In the genomic region with DNA sequence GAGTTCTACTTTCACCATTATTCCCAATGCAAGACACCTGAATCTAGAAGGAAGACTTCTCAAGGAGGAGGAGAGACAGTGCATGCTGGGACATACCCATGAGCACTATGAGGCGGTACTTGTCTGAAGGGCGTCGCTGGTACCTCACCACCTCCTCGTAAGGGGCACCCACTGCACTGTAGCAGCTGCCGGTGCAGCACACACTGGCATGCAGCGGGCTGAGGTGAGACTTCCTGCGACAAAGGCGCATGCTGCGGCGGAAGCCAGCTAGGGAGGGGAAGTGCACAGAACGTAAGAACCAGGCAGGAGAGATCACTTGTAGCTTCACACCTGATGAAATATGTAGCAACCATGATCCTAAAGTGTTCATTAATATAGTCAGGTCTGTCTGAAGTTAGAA, we compare ENCODE assay signal across 20 cellular contexts. TPM values are rescaled to one million over a fixed set of nuclear protein-coding genes. Genes with fewer than 3 reads are reported as not detected.
"Had no signal": no experiment of that assay in that cellular context is flagged by ENCODE, and none has a peak within 500 bp of the region (broad histone marks: within the 10 kb centered on the region; RNA-seq: fewer than 3 reads in every experiment).

No MANE protein-coding gene starts in this region.

- H3K36me3 Mint-ChIP-seq: activated naive CD8-positive, alpha-beta T cell treated with anti-CD3 and anti-CD28 coated beads, Interleukin-2, amount 10 ng/mL, durations not matched to agents 7 days and 5 days; naive thymus-derived CD8-positive, alpha-beta T cell had no signal

- H3K4me1 ChIP-seq: left lung, right atrium auricular region, transverse colon had no signal

- H3K27me3 ChIP-seq: brain microvascular endothelial cell, hepatocyte, left lung, right atrium auricular region, transverse colon had no signal

- H3K4me3 Mint-ChIP-seq: activated CD4-positive, alpha-beta memory T cell treated with anti-CD3 and anti-CD28 coated beads, Interleukin-2, amount 10 ng/mL, durations not matched to agents 7 days and 5 days; activated CD4-positive, alpha-beta T cell treated with anti-CD3 and anti-CD28 coated beads for 36 hours; activated naive CD8-positive, alpha-beta T cell treated with anti-CD3 and anti-CD28 coated beads, Interleukin-2, amount 10 ng/mL, durations not matched to agents 7 days and 5 days; dendritic cell treated with granulocyte-macrophage colony-stimulating factor and Interleukin-4, amounts not matched to agents 40 ng/mL and 50 ng/mL, for 4 days; naive thymus-derived CD8-positive, alpha-beta T cell; T-helper 1 cell treated with Interleukin-12 subunit alpha and Interleukin-12 subunit beta and Interleukin-4 antibody, amounts not matched to agents 30 μg/mL and 1 μg/mL, for 36 hours had no signal

- DNase-seq: activated CD4-positive, alpha-beta memory T cell treated with anti-CD3 and anti-CD28 coated beads, Interleukin-2, amount 10 ng/mL, durations not matched to agents 7 days and 5 days; activated CD4-positive, alpha-beta T cell treated with anti-CD3 and anti-CD28 coated beads for 36 hours; activated effector memory CD4-positive, alpha-beta T cell treated with anti-CD3 and anti-CD28 coated beads, Interleukin-2, amount 50 U/mL, for 16 hours; activated naive CD8-positive, alpha-beta T cell treated with anti-CD3 and anti-CD28 coated beads, Interleukin-2, amount 10 ng/mL, durations not matched to agents 7 days and 5 days; activated T-cell treated with anti-CD3 and anti-CD28 coated beads, Interleukin-2, amount 50 U/mL, for 48 hours; brain microvascular endothelial cell; kidney; mammary epithelial cell; nucleus accumbens; stimulated activated CD4-positive, alpha-beta T cell treated with anti-CD3 and anti-CD28 coated beads, Interleukin-15, amount 100 ng/mL, for 24 hours; stimulated activated CD4-positive, alpha-beta T cell treated with anti-CD3 and anti-CD28 coated beads, Interleukin-4, amount 100 ng/mL, for 1 hour; stimulated activated naive CD4-positive, alpha-beta T cell treated with Interleukin-2 at 50 U/mL for 16 hours; transverse colon had no signal

- H3K27ac ChIP-seq: hepatocyte, left lung, right atrium auricular region, transverse colon had no signal

- H3K27me3 Mint-ChIP-seq: dendritic cell treated with granulocyte-macrophage colony-stimulating factor and Interleukin-4, amounts not matched to agents 40 ng/mL and 50 ng/mL, for 4 days had no signal

- H3K4me2 ChIP-seq: hepatocyte had no signal

- ATAC-seq: activated CD4-positive, alpha-beta T cell treated with anti-CD3 and anti-CD28 coated beads for 36 hours; left lung; naive thymus-derived CD8-positive, alpha-beta T cell had no signal

- FAIRE-seq: kidney had no signal

- H3K27ac Mint-ChIP-seq: activated CD4-positive, alpha-beta memory T cell treated with anti-CD3 and anti-CD28 coated beads, Interleukin-2, amount 10 ng/mL, durations not matched to agents 7 days and 5 days; activated CD4-positive, alpha-beta T cell treated with anti-CD3 and anti-CD28 coated beads for 36 hours; activated naive CD8-positive, alpha-beta T cell treated with anti-CD3 and anti-CD28 coated beads, Interleukin-2, amount 10 ng/mL, durations not matched to agents 7 days and 5 days; dendritic cell treated with granulocyte-macrophage colony-stimulating factor and Interleukin-4, amounts not matched to agents 40 ng/mL and 50 ng/mL, for 4 days; progenitor cell of endocrine pancreas; T-helper 1 cell treated with Interleukin-12 subunit alpha and Interleukin-12 subunit beta and Interleukin-4 antibody, amounts not matched to agents 30 μg/mL and 1 μg/mL, for 36 hours had no signal

- H3K4me3 ChIP-seq: hepatocyte, left lung, right atrium auricular region, transverse colon had no signal

- H3K36me3 ChIP-seq: brain microvascular endothelial cell, left lung, right atrium auricular region, transverse colon had no signal

- H3K9me3 ChIP-seq: left lung, right atrium auricular region, transverse colon had no signal

- H3K9me3 Mint-ChIP-seq: activated CD4-positive, alpha-beta memory T cell treated with anti-CD3 and anti-CD28 coated beads, Interleukin-2, amount 10 ng/mL, durations not matched to agents 7 days and 5 days; activated naive CD8-positive, alpha-beta T cell treated with anti-CD3 and anti-CD28 coated beads, Interleukin-2, amount 10 ng/mL, durations not matched to agents 7 days and 5 days; dendritic cell treated with granulocyte-macrophage colony-stimulating factor and Interleukin-4, amounts not matched to agents 40 ng/mL and 50 ng/mL, for 4 days; naive thymus-derived CD8-positive, alpha-beta T cell; T-helper 1 cell treated with Interleukin-12 subunit alpha and Interleukin-12 subunit beta and Interleukin-4 antibody, amounts not matched to agents 30 μg/mL and 1 μg/mL, for 36 hours had no signal

RNA-seq across cellular contexts. Expression of a gene that starts 42.3 kb away (rescaled TPM):
- total RNA-seq: activated CD4-positive, alpha-beta memory T cell treated with anti-CD3 and anti-CD28 coated beads, Interleukin-2, amount 10 ng/mL, durations not matched to agents 7 days and 5 days; activated CD4-positive, alpha-beta T cell treated with anti-CD3 and anti-CD28 coated beads for 36 hours; activated naive CD8-positive, alpha-beta T cell treated with anti-CD3 and anti-CD28 coated beads, Interleukin-2, amount 10 ng/mL, durations not matched to agents 7 days and 5 days; left lung; naive thymus-derived CD8-positive, alpha-beta T cell; progenitor cell of endocrine pancreas; transverse colon had no signal
- polyA plus RNA-seq: naive thymus-derived CD8-positive, alpha-beta T cell had no signal
